8 cellular contexts compared by ENCODE assay signal in genomic region chrX:48957827-48958634, GRCh38. TPM values are rescaled to one million over a fixed set of nuclear protein-coding genes. Genes with fewer than 3 reads are reported as not detected.
A peak's percentile ranks its signal among the peaks of the same experiment; 100 is the strongest.
DNase-seq lines count a peak whose midpoint lies in the region; ATAC-seq and TF ChIP-seq lines count a peak whose summit lies in the region.

No MANE protein-coding gene starts in this region.

- CTCF ChIA-PET in naive thymus-derived CD4-positive, alpha-beta T cell (lab: Charles Lee): interaction anchor here (1.1 kb wide), 1 partner anchor 60 kb away, joined by 4 read pairs; no protein-coding TSS in a partner anchor

- POLR2A ChIA-PET in naive thymus-derived CD4-positive, alpha-beta T cell (lab: Charles Lee): interaction anchor here (0.6 to 10.4 kb wide), 37 partner anchors 10 to 1813 kb away, joined by 3 to 135 read pairs (median 4); partner anchors contain the start of genes GRIPAP1, HDAC6, KCND1 and PPP1R3F

- peaks cover 33% of the 10 kb centered on the region for H3K79me2 ChIP-seq in fibroblast of lung (ENCODE audit: control insufficient read depth, insufficient read depth, low read length)

- H4K20me1 ChIP-seq in fibroblast of lung (ENCODE audit: control insufficient read depth, extremely low read depth, insufficient read depth, low read length): no peaks in the 10 kb centered on the region

- no peaks in the 10 kb centered on the region for H3K36me3 ChIP-seq in fibroblast of lung (ENCODE audit: control insufficient read depth, insufficient read depth, low read length)
- H3K36me3 ChIP-seq in naive thymus-derived CD4-positive, alpha-beta T cell (ENCODE audit: control insufficient read depth in 2 of 3, insufficient read depth in 3 of 3, low read length in 3 of 3): peaks cover 0 to 11% (median 0%) of the 10 kb centered on the region in 3 experiments

- H3K36me3 Mint-ChIP-seq in activated T-helper 17 cell treated with anti-CD3 and anti-CD28 coated beads, Interleukin-2, amount 50 U/mL, for 72 hours (ENCODE audit: low read depth): peaks cover 46% of the 10 kb centered on the region
- peaks cover 0 to 6% (median 0%) of the 10 kb centered on the region in 5 donors for H3K36me3 Mint-ChIP-seq in naive thymus-derived CD4-positive, alpha-beta T cell
- H3K36me3 Mint-ChIP-seq in stimulated activated memory B cell treated with anti-CD40 and anti-IgM and Interleukin-4, amounts not matched to agents 10 μg/mL and 1 μg/mL and 100 μg/mL, for 72 hours: peaks cover 11% of the 10 kb centered on the region

- H3K4me2 ChIP-seq in fibroblast of lung (ENCODE audit: extremely low read depth, insufficient read depth, low read length): peak overlapping the region; percentile 35

- DNase-seq in Daoy (ENCODE audit: low read depth) (peak; percentile 96), GOT3 (lab: John Stamatoyannopoulos, UW) (peak; percentile 81), LHCN-M2 (ENCODE audit: low read depth) (peak; percentile 96), RPMI7951 (ENCODE audit: low read depth) (peak; percentile 99), fibroblast of lung (ENCODE audit: low read depth in 2 of 2) (peak; percentile 97 to 98)
- DNase-seq in naive thymus-derived CD4-positive, alpha-beta T cell: peak; percentile 84 to 97 (median 95)

- intact Hi-C loops in naive thymus-derived CD4-positive, alpha-beta T cell (cut with micrococcal nuclease): loop anchor here (1.0 to 5.0 kb wide), 19 partner anchors 21 to 1741 kb away; partner anchors contain the start of genes GRIPAP1 (in 2 of the 2), PIM2 (in 2 of the 2), RBM3 (in 2 of the 2) and TFE3 (in 2 of the 2)

- no peaks in the 10 kb centered on the region for H3K27me3 ChIP-seq in fibroblast of lung (ENCODE audit: control insufficient read depth, insufficient read depth, low read length)
- H3K27me3 ChIP-seq in naive thymus-derived CD4-positive, alpha-beta T cell (ENCODE audit: control insufficient read depth in 2 of 2, insufficient read depth in 2 of 2, low read length in 2 of 2): no peaks in the 10 kb centered on the region

- H3K9ac ChIP-seq in fibroblast of lung (ENCODE audit: insufficient read depth, low read length): peak overlapping the region; percentile 85

- no peaks in the 10 kb centered on the region for H3K27me3 Mint-ChIP-seq in activated T-helper 17 cell treated with anti-CD3 and anti-CD28 coated beads, Interleukin-2, amount 50 U/mL, for 72 hours
- H3K27me3 Mint-ChIP-seq in naive thymus-derived CD4-positive, alpha-beta T cell: peaks cover 0 to 2% (median 0%) of the 10 kb centered on the region in 5 donors
- H3K27me3 Mint-ChIP-seq in stimulated activated memory B cell treated with anti-CD40 and anti-IgM and Interleukin-4, amounts not matched to agents 10 μg/mL and 1 μg/mL and 100 μg/mL, for 72 hours: no peaks in the 10 kb centered on the region

- H3K4me3 Mint-ChIP-seq in activated T-helper 17 cell treated with anti-CD3 and anti-CD28 coated beads, Interleukin-2, amount 50 U/mL, for 72 hours: peak overlapping the region; percentile 95
- H3K4me3 Mint-ChIP-seq in naive thymus-derived CD4-positive, alpha-beta T cell: peak overlapping the region; percentile 81 to 100 (median 98)
- H3K4me3 Mint-ChIP-seq in stimulated activated memory B cell treated with anti-CD40 and anti-IgM and Interleukin-4, amounts not matched to agents 10 μg/mL and 1 μg/mL and 100 μg/mL, for 72 hours: peak overlapping the region; percentile 99

- peaks cover 5% of the 10 kb centered on the region for H3K4me1 ChIP-seq in fibroblast of lung (ENCODE audit: control insufficient read depth, extremely low read depth, insufficient read depth, low read length)
- peaks cover 26 to 36% of the 10 kb centered on the region in 2 donors for H3K4me1 ChIP-seq in naive thymus-derived CD4-positive, alpha-beta T cell (ENCODE audit: control insufficient read depth in 2 of 2, insufficient read depth in 2 of 2, low read length in 2 of 2)

- no peaks in the 10 kb centered on the region for H3K9me3 Mint-ChIP-seq in activated T-helper 17 cell treated with anti-CD3 and anti-CD28 coated beads, Interleukin-2, amount 50 U/mL, for 72 hours
- peaks cover 0 to 4% (median 0%) of the 10 kb centered on the region in 11 donors for H3K9me3 Mint-ChIP-seq in naive thymus-derived CD4-positive, alpha-beta T cell
- no peaks in the 10 kb centered on the region for H3K9me3 Mint-ChIP-seq in stimulated activated memory B cell treated with anti-CD40 and anti-IgM and Interleukin-4, amounts not matched to agents 10 μg/mL and 1 μg/mL and 100 μg/mL, for 72 hours

- no peaks in the 10 kb centered on the region for H3K9me3 ChIP-seq in fibroblast of lung (ENCODE audit: control insufficient read depth, insufficient read depth, low read depth, low read length)
- no peaks in the 10 kb centered on the region for H3K9me3 ChIP-seq in naive thymus-derived CD4-positive, alpha-beta T cell (ENCODE audit: control insufficient read depth in 2 of 3, low read length in 3 of 3)

- H3K4me1 Mint-ChIP-seq in activated T-helper 17 cell treated with anti-CD3 and anti-CD28 coated beads, Interleukin-2, amount 50 U/mL, for 72 hours: peaks cover 12% of the 10 kb centered on the region
- H3K4me1 Mint-ChIP-seq in naive thymus-derived CD4-positive, alpha-beta T cell: peaks cover 9 to 55% (median 38%) of the 10 kb centered on the region in 7 donors
- H3K4me1 Mint-ChIP-seq in stimulated activated memory B cell treated with anti-CD40 and anti-IgM and Interleukin-4, amounts not matched to agents 10 μg/mL and 1 μg/mL and 100 μg/mL, for 72 hours: peaks cover 54% of the 10 kb centered on the region

- peak; percentile 91 for ATAC-seq in activated T-helper 17 cell treated with anti-CD3 and anti-CD28 coated beads, Interleukin-2, amount 50 U/mL, for 72 hours (replicated peaks)
- ATAC-seq in naive thymus-derived CD4-positive, alpha-beta T cell: peak; percentile 86
- ATAC-seq in stimulated activated memory B cell treated with anti-CD40 and anti-IgM and Interleukin-4, amounts not matched to agents 10 μg/mL and 1 μg/mL and 100 μg/mL, for 72 hours: peak; percentile 95

- peak overlapping the region; percentile 99 for H3K27ac Mint-ChIP-seq in activated T-helper 17 cell treated with anti-CD3 and anti-CD28 coated beads, Interleukin-2, amount 50 U/mL, for 72 hours
- H3K27ac Mint-ChIP-seq in naive thymus-derived CD4-positive, alpha-beta T cell: peak overlapping the region; percentile 98 to 100 (median 100)
- peak overlapping the region; percentile 95 for H3K27ac Mint-ChIP-seq in stimulated activated memory B cell treated with anti-CD40 and anti-IgM and Interleukin-4, amounts not matched to agents 10 μg/mL and 1 μg/mL and 100 μg/mL, for 72 hours

- peak overlapping the region; percentile 99 for H3K27ac ChIP-seq in fibroblast of lung (ENCODE audit: insufficient read depth, low read length)
- peak overlapping the region; percentile 100 for H3K27ac ChIP-seq in naive thymus-derived CD4-positive, alpha-beta T cell (ENCODE audit: low read depth, low read length)

- no peak for TF ChIP-seq CTCF in fibroblast of lung (conservative IDR thresholded peaks at IDR 0.05 in 1 of 2, IDR thresholded peaks at IDR 0.05 in 1 of 2; ENCODE audit: low read depth in 1 of 2, low read length in 2 of 2)

- peak overlapping the region; percentile 57 to 81 (median 71) for H3K4me3 ChIP-seq in fibroblast of lung (replicated peaks in 1 of 4; ENCODE audit: control extremely low read depth in 1 of 4, insufficient read depth in 1 of 4, low read depth in 3 of 4, low read length in 4 of 4)
- H3K4me3 ChIP-seq in naive thymus-derived CD4-positive, alpha-beta T cell (ENCODE audit: low read length): peak overlapping the region; percentile 89

- peak overlapping the region; percentile 65 for H2AFZ ChIP-seq in fibroblast of lung (ENCODE audit: low read length)

RNA-seq across cellular contexts. Expression of gene OTUD5, which starts 0.6 kb away (rescaled TPM):
- 16.8 and 17.8 TPM in 2 replicates for total RNA-seq in Daoy (2014; rRNA removed; shearing (Covaris generic))
- total RNA-seq in LHCN-M2 (2014; rRNA removed): 27.8 and 40.2 TPM in 2 replicates
- polyA plus RNA-seq in LHCN-M2 (2012): 43.1 TPM
- total RNA-seq in RPMI7951 (2014; rRNA removed; shearing (Covaris generic)): 24.6 and 28.7 TPM in 2 replicates
- 100 to 1,000 TPM in 1 of 2 donors, 10 to 100 TPM in 1; 67.1 to 111 TPM for total RNA-seq in activated T-helper 17 cell treated with anti-CD3 and anti-CD28 coated beads, Interleukin-2, amount 50 U/mL, for 72 hours
- total RNA-seq in fibroblast of lung: 23.6 and 33.0 TPM in 2 replicates
- 41.4 and 46.6 TPM in 2 replicates for polyA plus RNA-seq in fibroblast of lung
- 40.6 and 44.9 TPM in 2 replicates for polyA plus RNA-seq in fibroblast of lung (2012)
- polyA minus RNA-seq in fibroblast of lung (ENCODE audit: low replicate concordance): 78.5 and 127 TPM in 2 replicates
- total RNA-seq in naive thymus-derived CD4-positive, alpha-beta T cell: 10 to 100 TPM; 62.5 to 95.5 (median 90.4) TPM
- polyA plus RNA-seq in naive thymus-derived CD4-positive, alpha-beta T cell: 10 to 100 TPM; 17.2 to 33.8 TPM

RNA-seq across cellular contexts. Expression of gene KCND1, which starts 13.6 kb away (rescaled TPM):
- 0.18 and 0.46 TPM in 2 replicates for total RNA-seq in Daoy (2014; rRNA removed; shearing (Covaris generic))
- total RNA-seq in LHCN-M2 (2014; rRNA removed) (0.32 and 0.69 TPM in 2 replicates), fibroblast of lung (0.77 and 1.3 TPM in 2 replicates)
- 1.3 TPM for polyA plus RNA-seq in LHCN-M2 (2012)
- total RNA-seq in RPMI7951 (2014; rRNA removed; shearing (Covaris generic)): 0.59 and 1.4 TPM in 2 replicates
- 10 to 100 TPM in 1 of 2 donors, 1 to 10 TPM in 1; 7.2 to 16.8 TPM for total RNA-seq in activated T-helper 17 cell treated with anti-CD3 and anti-CD28 coated beads, Interleukin-2, amount 50 U/mL, for 72 hours
- 0.25 and 0.41 TPM in 2 replicates for polyA plus RNA-seq in fibroblast of lung
- 0.69 and 1.4 TPM in 2 replicates for polyA plus RNA-seq in fibroblast of lung (2012)
- polyA minus RNA-seq in fibroblast of lung (ENCODE audit: low replicate concordance): 1.6 and 4.3 TPM in 2 replicates
- 1 to 10 TPM; 1.4 to 5.8 (median 2.3) TPM for total RNA-seq in naive thymus-derived CD4-positive, alpha-beta T cell
- under 1 TPM in 1 of 2 donors, not detected in 1; 0.07 TPM for polyA plus RNA-seq in naive thymus-derived CD4-positive, alpha-beta T cell

RNA-seq across cellular contexts. Expression of gene PIM2, which starts 39.2 kb away (rescaled TPM):
- 4.6 and 6.6 TPM in 2 replicates for total RNA-seq in Daoy (2014; rRNA removed; shearing (Covaris generic))
- total RNA-seq in LHCN-M2 (2014; rRNA removed) (8.8 and 10.7 TPM in 2 replicates), fibroblast of lung (2.3 and 3.1 TPM in 2 replicates)
- 4.2 TPM for polyA plus RNA-seq in LHCN-M2 (2012)
- 21.3 and 22.0 TPM in 2 replicates for total RNA-seq in RPMI7951 (2014; rRNA removed; shearing (Covaris generic))
- 100 to 1,000 TPM; 350 to 648 TPM for total RNA-seq in activated T-helper 17 cell treated with anti-CD3 and anti-CD28 coated beads, Interleukin-2, amount 50 U/mL, for 72 hours
- polyA plus RNA-seq in fibroblast of lung: 3.7 and 5.0 TPM in 2 replicates
- polyA plus RNA-seq in fibroblast of lung (2012): 2.7 and 4.0 TPM in 2 replicates
- 10.7 and 10.8 TPM in 2 replicates for polyA minus RNA-seq in fibroblast of lung (ENCODE audit: low replicate concordance)
- 100 to 1,000 TPM; 144 to 321 (median 276) TPM for total RNA-seq in naive thymus-derived CD4-positive, alpha-beta T cell
- polyA plus RNA-seq in naive thymus-derived CD4-positive, alpha-beta T cell: 100 to 1,000 TPM; 401 to 463 TPM

RNA-seq across cellular contexts. Expression of gene GRIPAP1, which starts 44.0 kb away (rescaled TPM):
- 9.7 and 16.9 TPM in 2 replicates for total RNA-seq in Daoy (2014; rRNA removed; shearing (Covaris generic))
- total RNA-seq in LHCN-M2 (2014; rRNA removed): 22.3 and 25.5 TPM in 2 replicates
- 19.7 TPM for polyA plus RNA-seq in LHCN-M2 (2012)
- total RNA-seq in RPMI7951 (2014; rRNA removed; shearing (Covaris generic)): 17.7 and 18.3 TPM in 2 replicates
- 100 to 1,000 TPM in 1 of 2 donors, 10 to 100 TPM in 1; 88.0 to 126 TPM for total RNA-seq in activated T-helper 17 cell treated with anti-CD3 and anti-CD28 coated beads, Interleukin-2, amount 50 U/mL, for 72 hours
- total RNA-seq in fibroblast of lung: 20.5 and 26.4 TPM in 2 replicates
- 18.5 and 18.6 TPM in 2 replicates for polyA plus RNA-seq in fibroblast of lung
- polyA plus RNA-seq in fibroblast of lung (2012): 17.6 and 18.1 TPM in 2 replicates
- 11.9 and 21.7 TPM in 2 replicates for polyA minus RNA-seq in fibroblast of lung (ENCODE audit: low replicate concordance)
- total RNA-seq in naive thymus-derived CD4-positive, alpha-beta T cell: 100 to 1,000 TPM; 103 to 108 (median 105) TPM
- polyA plus RNA-seq in naive thymus-derived CD4-positive, alpha-beta T cell: 10 to 100 TPM; 13.6 to 24.9 TPM

RNA-seq across cellular contexts. Expression of gene SLC35A2, which starts 46.6 kb away (rescaled TPM):
- 24.8 and 24.9 TPM in 2 replicates for total RNA-seq in Daoy (2014; rRNA removed; shearing (Covaris generic))
- total RNA-seq in LHCN-M2 (2014; rRNA removed) (25.4 and 30.4 TPM in 2 replicates), fibroblast of lung (8.5 and 9.6 TPM in 2 replicates)
- 32.6 TPM for polyA plus RNA-seq in LHCN-M2 (2012)
- total RNA-seq in RPMI7951 (2014; rRNA removed; shearing (Covaris generic)): 29.9 and 40.6 TPM in 2 replicates
- total RNA-seq in activated T-helper 17 cell treated with anti-CD3 and anti-CD28 coated beads, Interleukin-2, amount 50 U/mL, for 72 hours: 10 to 100 TPM; 24.6 to 32.8 TPM
- 33.0 and 41.2 TPM in 2 replicates for polyA plus RNA-seq in fibroblast of lung
- 34.8 and 40.1 TPM in 2 replicates for polyA plus RNA-seq in fibroblast of lung (2012)
- polyA minus RNA-seq in fibroblast of lung (ENCODE audit: low replicate concordance): 120 and 132 TPM in 2 replicates
- total RNA-seq in naive thymus-derived CD4-positive, alpha-beta T cell: 10 to 100 TPM; 13.9 to 36.7 (median 18.5) TPM
- 1 to 10 TPM; 6.7 to 8.1 TPM for polyA plus RNA-seq in naive thymus-derived CD4-positive, alpha-beta T cell

Comparison
In these comparisons a context has a peak if more than half of its experiments do, and no peak if none do; other contexts are left out.
1. Peak in every context shown above with its lines: DNase-seq, ATAC-seq, H3K4me3 ChIP-seq and H3K27ac ChIP-seq.